Comparison of ENCODE assay signal across 22 cellular contexts in genomic region chr5:98651715-98652114, GRCh38.
"Had no signal": no experiment of that assay in that cellular context is flagged by ENCODE, and none has a peak within 500 bp of the region (broad histone marks: within the 10 kb centered on the region; RNA-seq: fewer than 3 reads in every experiment).

No MANE protein-coding gene starts in this region.

- H3K4me3 Mint-ChIP-seq: activated naive CD4-positive, alpha-beta T cell treated with anti-CD3 and anti-CD28 coated beads, Interleukin-2, amount 50 U/mL, for 24 hours; brain; naive thymus-derived CD4-positive, alpha-beta T cell; neural crest cell; stimulated activated naive CD8-positive, alpha-beta T cell treated with anti-CD3 and anti-CD28 coated beads, Interleukin-15, amount 100 ng/mL, for 72 hours had no signal

- H3K36me3 Mint-ChIP-seq: activated naive CD4-positive, alpha-beta T cell treated with anti-CD3 and anti-CD28 coated beads, Interleukin-2, amount 50 U/mL, for 24 hours; brain; naive thymus-derived CD4-positive, alpha-beta T cell had no signal

- H3K9me3 Mint-ChIP-seq: activated naive CD4-positive, alpha-beta T cell treated with anti-CD3 and anti-CD28 coated beads, Interleukin-2, amount 50 U/mL, for 24 hours; stimulated activated naive CD8-positive, alpha-beta T cell treated with anti-CD3 and anti-CD28 coated beads, Interleukin-15, amount 100 ng/mL, for 72 hours had no signal

- H3K4me1 Mint-ChIP-seq: activated naive CD4-positive, alpha-beta T cell treated with anti-CD3 and anti-CD28 coated beads, Interleukin-2, amount 50 U/mL, for 24 hours; naive thymus-derived CD4-positive, alpha-beta T cell; stimulated activated naive CD8-positive, alpha-beta T cell treated with anti-CD3 and anti-CD28 coated beads, Interleukin-15, amount 100 ng/mL, for 72 hours had no signal

- H3K27ac Mint-ChIP-seq: activated naive CD4-positive, alpha-beta T cell treated with anti-CD3 and anti-CD28 coated beads, Interleukin-2, amount 50 U/mL, for 24 hours; naive thymus-derived CD4-positive, alpha-beta T cell; stimulated activated naive CD8-positive, alpha-beta T cell treated with anti-CD3 and anti-CD28 coated beads, Interleukin-15, amount 100 ng/mL, for 72 hours had no signal

- DNase-seq: activated CD4-positive, alpha-beta T cell treated with anti-CD3 and anti-CD28 coated beads for 1 hour; activated gamma-delta T cell treated with Interleukin-2 at 50 U/mL for 16 hours; activated T-cell treated with anti-CD3 and anti-CD28 coated beads, Interleukin-2, amount 50 U/mL, for 1 hour; anterior cingulate cortex; central memory CD4-positive, alpha-beta T cell; effector memory CD4-positive, alpha-beta T cell; esophagus squamous epithelium; heart left ventricle; kidney; naive thymus-derived CD4-positive, alpha-beta T cell; occipital lobe; posterior cingulate gyrus; right lobe of liver; stimulated activated CD4-positive, alpha-beta T cell treated with anti-CD3 and anti-CD28 coated beads, Interleukin-1b, Interleukin-23, amount 100 ng/mL, for 48 hours; stimulated activated naive CD8-positive, alpha-beta T cell treated with anti-CD3 and anti-CD28 coated beads, Interleukin-15, amount 100 ng/mL, for 72 hours; tibial artery; WERI-Rb-1 had no signal

- H3K4me3 ChIP-seq: esophagus squamous epithelium, heart left ventricle, lung, right lobe of liver, skin epidermis, tibial artery had no signal

- H3K27me3 Mint-ChIP-seq: activated naive CD4-positive, alpha-beta T cell treated with anti-CD3 and anti-CD28 coated beads, Interleukin-2, amount 50 U/mL, for 24 hours; stimulated activated naive CD8-positive, alpha-beta T cell treated with anti-CD3 and anti-CD28 coated beads, Interleukin-15, amount 100 ng/mL, for 72 hours had no signal
